34 cellular contexts compared by ENCODE assay signal in genomic region chr12:105907982-105908381, GRCh38.
"Had no signal": no experiment of that assay in that cellular context is flagged by ENCODE, and none has a peak within 500 bp of the region (broad histone marks: within the 10 kb centered on the region; RNA-seq: fewer than 3 reads in every experiment).

No MANE protein-coding gene starts in this region.

- FAIRE-seq: bronchial epithelial cell had no signal

- H3K36me3 Mint-ChIP-seq: activated naive CD4-positive, alpha-beta T cell treated with anti-CD3 and anti-CD28 coated beads, Interleukin-2, amount 50 U/mL, for 24 hours; activated naive CD8-positive, alpha-beta T cell treated with anti-CD3 and anti-CD28 coated beads, Interleukin-2, amount 10 ng/mL, durations not matched to agents 7 days and 5 days; brain had no signal

- DNase-seq: activated CD4-positive, alpha-beta T cell treated with anti-CD3 and anti-CD28 coated beads for 1 hour; activated CD4-positive, alpha-beta T cell treated with anti-CD3 and anti-CD28 coated beads for 48 hours; activated CD4-positive, alpha-beta T cell treated with anti-CD3 and anti-CD28 coated beads, Interleukin-2, amount 50 U/mL, for 4 hours; activated CD4-positive, CD25-positive, alpha-beta regulatory T cell; activated CD8-positive, alpha-beta T cell treated with anti-CD3 and anti-CD28 coated beads for 36 hours; activated effector memory CD4-positive, alpha-beta T cell treated with anti-CD3 and anti-CD28 coated beads, Interleukin-2, amount 50 U/mL, for 16 hours; activated naive CD4-positive, alpha-beta T cell; activated naive CD8-positive, alpha-beta T cell treated with anti-CD3 and anti-CD28 coated beads, Interleukin-2, amount 10 ng/mL, durations not matched to agents 7 days and 5 days; activated T-cell treated with anti-CD3 and anti-CD28 coated beads, Interleukin-2, amount 50 U/mL, for 1 hour; activated T-cell treated with anti-CD3 and anti-CD28 coated beads, Interleukin-2, amount 50 U/mL, for 72 hours; amygdala; caudate nucleus; cerebellar nuclear complex; cortex of kidney; Kasumi-1; KBM-7; MM.1S; MV-4-11; NCI-H1092; NCI-H1436 treated with DMSO at 0.1 percent for 48 hours; NCI-H187 treated with DMSO at 0.1 percent for 48 hours; NCI-H2081; NCI-H526; NCI-H774; PC-3; Peyer's patch; RPMI8226; SHP77 treated with DMSO at 0.1 percent for 48 hours; T1000; WERI-Rb-1 had no signal

- H3K27ac Mint-ChIP-seq: activated CD8-positive, alpha-beta T cell treated with anti-CD3 and anti-CD28 coated beads for 36 hours; activated naive CD4-positive, alpha-beta T cell treated with anti-CD3 and anti-CD28 coated beads, Interleukin-2, amount 50 U/mL, for 24 hours; activated naive CD8-positive, alpha-beta T cell treated with anti-CD3 and anti-CD28 coated beads, Interleukin-2, amount 10 ng/mL, durations not matched to agents 7 days and 5 days; activated T-cell treated with anti-CD3 and anti-CD28 coated beads, Interleukin-2, amount 50 U/mL, for 72 hours; activated T-helper 17 cell treated with anti-CD3 and anti-CD28 coated beads, Interleukin-2, amount 50 U/mL, for 72 hours; brain had no signal

- H3K27me3 Mint-ChIP-seq: activated CD8-positive, alpha-beta T cell treated with anti-CD3 and anti-CD28 coated beads for 36 hours; activated naive CD8-positive, alpha-beta T cell treated with anti-CD3 and anti-CD28 coated beads, Interleukin-2, amount 10 ng/mL, durations not matched to agents 7 days and 5 days had no signal

- H3K4me1 Mint-ChIP-seq: activated naive CD4-positive, alpha-beta T cell treated with anti-CD3 and anti-CD28 coated beads, Interleukin-2, amount 50 U/mL, for 24 hours; activated naive CD8-positive, alpha-beta T cell treated with anti-CD3 and anti-CD28 coated beads, Interleukin-2, amount 10 ng/mL, durations not matched to agents 7 days and 5 days; activated T-helper 17 cell treated with anti-CD3 and anti-CD28 coated beads, Interleukin-2, amount 50 U/mL, for 72 hours; brain had no signal

- H3K9me3 Mint-ChIP-seq: activated naive CD4-positive, alpha-beta T cell treated with anti-CD3 and anti-CD28 coated beads, Interleukin-2, amount 50 U/mL, for 24 hours; activated naive CD8-positive, alpha-beta T cell treated with anti-CD3 and anti-CD28 coated beads, Interleukin-2, amount 10 ng/mL, durations not matched to agents 7 days and 5 days; activated T-cell treated with anti-CD3 and anti-CD28 coated beads, Interleukin-2, amount 50 U/mL, for 72 hours; activated T-helper 17 cell treated with anti-CD3 and anti-CD28 coated beads, Interleukin-2, amount 50 U/mL, for 72 hours had no signal

- H3K4me3 Mint-ChIP-seq: activated CD8-positive, alpha-beta T cell treated with anti-CD3 and anti-CD28 coated beads for 36 hours; activated naive CD4-positive, alpha-beta T cell treated with anti-CD3 and anti-CD28 coated beads, Interleukin-2, amount 50 U/mL, for 24 hours; activated naive CD8-positive, alpha-beta T cell treated with anti-CD3 and anti-CD28 coated beads, Interleukin-2, amount 10 ng/mL, durations not matched to agents 7 days and 5 days; activated T-cell treated with anti-CD3 and anti-CD28 coated beads, Interleukin-2, amount 50 U/mL, for 72 hours; activated T-helper 17 cell treated with anti-CD3 and anti-CD28 coated beads, Interleukin-2, amount 50 U/mL, for 72 hours; brain had no signal
